In the genomic region with DNA sequence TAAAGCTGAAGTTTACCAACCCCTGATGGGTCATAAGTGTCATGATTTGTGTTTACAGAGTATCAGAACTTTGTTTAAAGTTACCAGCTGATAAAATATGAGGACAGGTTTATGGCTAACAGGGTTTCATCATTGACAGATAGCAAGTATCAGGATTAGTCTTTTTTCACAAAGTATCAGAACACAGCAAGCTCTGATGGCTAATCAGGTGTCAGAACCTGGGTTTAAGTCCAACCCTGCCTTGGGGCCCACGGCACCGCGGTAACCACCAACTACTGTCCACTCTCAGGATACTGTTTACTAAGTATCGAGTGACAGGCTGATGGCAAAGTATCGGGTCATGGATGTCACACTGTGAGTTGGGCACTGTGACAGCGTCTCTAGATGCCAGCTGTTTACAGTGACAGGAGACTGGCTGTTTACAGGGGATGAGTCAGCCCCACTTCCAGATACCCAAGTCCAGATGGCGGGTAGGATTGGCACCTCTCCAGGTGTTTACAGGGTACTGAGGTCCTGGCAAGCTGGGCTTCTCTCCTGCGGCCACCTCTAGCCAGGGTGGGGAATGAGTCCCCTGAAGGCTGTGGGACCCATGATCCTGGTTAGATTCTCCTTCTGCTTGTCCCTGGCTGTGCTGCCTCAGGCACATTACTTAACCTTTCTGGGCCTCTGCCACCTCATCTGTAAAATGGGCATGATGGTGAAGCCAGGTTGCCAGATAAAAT, we compare ENCODE assay signal across 11 cellular contexts. TPM values are rescaled to one million over a fixed set of nuclear protein-coding genes. Genes with fewer than 3 reads are reported as not detected.
A peak's percentile ranks its signal among the peaks of the same experiment; 100 is the strongest.
DNase-seq lines count a peak whose midpoint lies in the region; ATAC-seq and TF ChIP-seq lines count a peak whose summit lies in the region.
"Had no signal": no experiment of that assay in that cellular context is flagged by ENCODE, and none has a peak within 500 bp of the region (broad histone marks: within the 10 kb centered on the region; RNA-seq: fewer than 3 reads in every experiment).

No MANE protein-coding gene starts in this region.

- no peak overlapping the region for H3K27ac Mint-ChIP-seq in activated CD4-positive, alpha-beta memory T cell treated with anti-CD3 and anti-CD28 coated beads for 36 hours
- H3K27ac Mint-ChIP-seq in activated CD8-positive, alpha-beta memory T cell treated with anti-CD3 and anti-CD28 coated beads, Interleukin-2, amount 10 ng/mL, durations not matched to agents 7 days and 5 days = no peak overlapping the region

- peak overlapping the region; percentile 9 to 28 for H3K27ac ChIP-seq in prostate gland
- H3K27ac ChIP-seq: neural progenitor cell, WERI-Rb-1 had no signal

- H3K36me3 Mint-ChIP-seq in activated CD4-positive, alpha-beta memory T cell treated with anti-CD3 and anti-CD28 coated beads for 36 hours = no peaks in the 10 kb centered on the region
- no peaks in the 10 kb centered on the region for H3K36me3 Mint-ChIP-seq in activated CD8-positive, alpha-beta memory T cell treated with anti-CD3 and anti-CD28 coated beads, Interleukin-2, amount 10 ng/mL, durations not matched to agents 7 days and 5 days
- H3K36me3 Mint-ChIP-seq: neural progenitor cell had no signal

- H3K4me3 ChIP-seq in prostate gland = no peak overlapping the region
- H3K4me3 ChIP-seq: neural progenitor cell had no signal

- in situ Hi-C loops in GM13977 (cut with MboI; ENCODE audit: low pct_unique_long_range_greater_than_20kb, low sequenced_read_pairs, unreplicated experiment) = no loop called here

- H3K36me3 ChIP-seq in prostate gland = no peaks in the 10 kb centered on the region
- H3K36me3 ChIP-seq: neural progenitor cell, WERI-Rb-1 had no signal

- intact Hi-C loops in prostate gland (cut with DNase I) = no loop called here
- intact Hi-C loops in activated CD4-positive, alpha-beta memory T cell treated with anti-CD3 and anti-CD28 coated beads for 36 hours (cut with micrococcal nuclease) = no loop called here

- no peaks in the 10 kb centered on the region for H3K9me3 ChIP-seq in prostate gland

- TF ChIP-seq CTCF in prostate gland (IDR thresholded peaks at IDR 0.05) (no peak), GM13977 (IDR thresholded peaks at IDR 0.05; ENCODE audit: extremely low read depth, insufficient read depth, missing control alignments) (no peak)

- CTCF ChIA-PET in activated CD4-positive, alpha-beta memory T cell treated with anti-CD3 and anti-CD28 coated beads for 36 hours (lab: Charles Lee) = interaction anchor here (0.8 kb wide), 1 partner anchor 20 kb away, joined by 4 read pairs; no protein-coding TSS in a partner anchor
- CTCF ChIA-PET in activated CD8-positive, alpha-beta memory T cell treated with anti-CD3 and anti-CD28 coated beads, Interleukin-2, amount 10 ng/mL, durations not matched to agents 7 days and 5 days (lab: Charles Lee) = interaction anchor here (1.0 to 2.0 kb wide), 5 partner anchors 12 to 29 kb away, joined by 3 to 6 read pairs (median 3); no protein-coding TSS in a partner anchor

- POLR2A ChIA-PET in activated CD4-positive, alpha-beta memory T cell treated with anti-CD3 and anti-CD28 coated beads for 36 hours (lab: Charles Lee) = no interaction called here

- H3K27me3 ChIP-seq in prostate gland (replicated peaks; ENCODE audit: insufficient read depth) = no peaks in the 10 kb centered on the region
- H3K27me3 ChIP-seq: neural progenitor cell had no signal

- no peak for TF ChIP-seq POLR2A in prostate gland (IDR thresholded peaks at IDR 0.05)

- peaks cover 10% of the 10 kb centered on the region for H3K4me1 Mint-ChIP-seq in activated CD4-positive, alpha-beta memory T cell treated with anti-CD3 and anti-CD28 coated beads for 36 hours (ENCODE audit: low read depth)
- H3K4me1 Mint-ChIP-seq in activated CD8-positive, alpha-beta memory T cell treated with anti-CD3 and anti-CD28 coated beads, Interleukin-2, amount 10 ng/mL, durations not matched to agents 7 days and 5 days = peaks cover 2% of the 10 kb centered on the region

- no peaks in the 10 kb centered on the region for H3K9me3 Mint-ChIP-seq in activated CD4-positive, alpha-beta memory T cell treated with anti-CD3 and anti-CD28 coated beads for 36 hours
- H3K9me3 Mint-ChIP-seq in activated CD8-positive, alpha-beta memory T cell treated with anti-CD3 and anti-CD28 coated beads, Interleukin-2, amount 10 ng/mL, durations not matched to agents 7 days and 5 days (ENCODE audit: low read depth) = no peaks in the 10 kb centered on the region

- H3K4me1 ChIP-seq in prostate gland (replicated peaks) = peaks cover 4% of the 10 kb centered on the region
- H3K4me1 ChIP-seq: neural progenitor cell had no signal

- 21% methylated on average over 8 of the region's 8 CpGs for WGBS in prostate gland

- DNase-seq in ELR (ENCODE audit: low read depth) (peak; percentile 61), NCI-H510A (lab: John Stamatoyannopoulos, UW) (peak; percentile 85), dermis blood vessel endothelial cell (peak; percentile 76), prostate gland (ENCODE audit: low spot score) (no peak), GM13977 (ENCODE audit: low spot score) (no peak), GM03348 (ENCODE audit: low spot score) (no peak)
- no peak for DNase-seq in activated CD4-positive, alpha-beta memory T cell treated with anti-CD3 and anti-CD28 coated beads for 36 hours
- DNase-seq in activated CD8-positive, alpha-beta memory T cell treated with anti-CD3 and anti-CD28 coated beads, Interleukin-2, amount 10 ng/mL, durations not matched to agents 7 days and 5 days = no peak
- DNase-seq: effector CD4-positive, alpha-beta T cell; WERI-Rb-1 had no signal

- no peaks in the 10 kb centered on the region for H3K27me3 Mint-ChIP-seq in activated CD4-positive, alpha-beta memory T cell treated with anti-CD3 and anti-CD28 coated beads for 36 hours
- no peaks in the 10 kb centered on the region for H3K27me3 Mint-ChIP-seq in activated CD8-positive, alpha-beta memory T cell treated with anti-CD3 and anti-CD28 coated beads, Interleukin-2, amount 10 ng/mL, durations not matched to agents 7 days and 5 days

- ATAC-seq in activated CD8-positive, alpha-beta memory T cell treated with anti-CD3 and anti-CD28 coated beads, Interleukin-2, amount 10 ng/mL, durations not matched to agents 7 days and 5 days = no peak

- no peak overlapping the region for H3K4me3 Mint-ChIP-seq in activated CD4-positive, alpha-beta memory T cell treated with anti-CD3 and anti-CD28 coated beads for 36 hours
- H3K4me3 Mint-ChIP-seq in activated CD8-positive, alpha-beta memory T cell treated with anti-CD3 and anti-CD28 coated beads, Interleukin-2, amount 10 ng/mL, durations not matched to agents 7 days and 5 days = no peak overlapping the region
- H3K4me3 Mint-ChIP-seq: neural progenitor cell had no signal

RNA-seq across cellular contexts. Expression of a gene that starts 21.8 kb away (rescaled TPM):
- total RNA-seq in dermis blood vessel endothelial cell = 68.7 and 107 TPM in 2 replicates
- total RNA-seq in prostate gland = 10 to 100 TPM; 57.1 to 75.9 TPM
- 10 to 100 TPM; 28.2 to 28.6 TPM for total RNA-seq in activated CD4-positive, alpha-beta memory T cell treated with anti-CD3 and anti-CD28 coated beads for 36 hours
- total RNA-seq in activated CD8-positive, alpha-beta memory T cell treated with anti-CD3 and anti-CD28 coated beads, Interleukin-2, amount 10 ng/mL, durations not matched to agents 7 days and 5 days = 10 to 100 TPM; 35.3 to 45.2 TPM

RNA-seq across cellular contexts. Expression of a gene that starts 57.0 kb away (rescaled TPM):
- total RNA-seq in dermis blood vessel endothelial cell = 0.34 and 0.74 TPM in 2 replicates
- under 1 TPM; 0.62 to 0.73 TPM for total RNA-seq in prostate gland
- 10 to 100 TPM; 22.6 to 23.3 TPM for total RNA-seq in activated CD4-positive, alpha-beta memory T cell treated with anti-CD3 and anti-CD28 coated beads for 36 hours
- total RNA-seq in activated CD8-positive, alpha-beta memory T cell treated with anti-CD3 and anti-CD28 coated beads, Interleukin-2, amount 10 ng/mL, durations not matched to agents 7 days and 5 days = 10 to 100 TPM; 69.9 to 76.2 TPM

Comparison
In these comparisons a context has a peak if more than half of its experiments do, and no peak if none do; other contexts are left out.
1. DNase-seq: peak in ELR (single experiment), NCI-H510A (single experiment) and dermis blood vessel endothelial cell (single experiment); none in prostate gland (single experiment), activated CD4-positive, alpha-beta memory T cell treated with anti-CD3 and anti-CD28 coated beads for 36 hours (single experiment), GM13977 (single experiment), GM03348 (single experiment) and activated CD8-positive, alpha-beta memory T cell treated with anti-CD3 and anti-CD28 coated beads, Interleukin-2, amount 10 ng/mL, durations not matched to agents 7 days and 5 days (single experiment).
2. RNA of a gene that starts 57.0 kb away (total RNA-seq): 69.9 to 76.2 TPM in activated CD8-positive, alpha-beta memory T cell treated with anti-CD3 and anti-CD28 coated beads, Interleukin-2, amount 10 ng/mL, durations not matched to agents 7 days and 5 days and 22.6 to 23.3 TPM in activated CD4-positive, alpha-beta memory T cell treated with anti-CD3 and anti-CD28 coated beads for 36 hours; 0.62 to 0.73 TPM in prostate gland and 0.34 to 0.74 TPM in dermis blood vessel endothelial cell; every median in the first group is over 10 times any median in the second.